ENCODE assay signal across 1 cellular context in the genomic region with DNA sequence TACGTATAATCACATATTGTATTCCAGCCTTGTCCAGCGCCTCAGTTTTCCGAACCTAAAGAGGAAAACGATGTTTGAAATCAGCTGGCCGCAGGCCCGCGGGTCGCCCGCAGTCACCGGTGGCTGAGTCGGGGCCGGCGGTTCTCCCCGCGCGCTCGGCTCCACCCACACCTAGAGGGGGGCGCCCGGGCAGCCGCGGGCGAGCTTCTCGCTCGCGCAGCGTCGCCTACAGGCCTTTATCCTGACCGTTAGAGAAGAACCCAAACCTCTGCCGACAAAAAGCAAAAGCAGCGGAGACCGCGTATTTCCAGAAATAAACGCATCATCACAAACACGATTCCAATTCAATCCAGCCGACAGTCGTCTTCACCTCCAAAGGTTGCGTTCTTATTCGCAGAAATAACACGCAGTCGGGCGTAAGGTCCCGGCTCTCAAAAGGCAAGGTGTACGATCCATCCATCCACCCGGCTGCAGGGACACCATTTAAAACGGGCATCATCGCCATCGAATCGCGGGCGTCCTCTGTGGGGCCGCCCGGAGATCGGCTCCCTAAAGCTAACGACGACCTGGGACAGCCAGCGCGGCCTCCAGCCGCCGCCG.
TF ChIP-seq lines count a peak whose summit lies in the region.

No MANE protein-coding gene starts in this region.

TF ChIP-seq in WTC11, 78 proteins besides CTCF, POLR2A, EP300 and RAD21 (continued from another document):
- TF ChIP-seq, protein P1, sequence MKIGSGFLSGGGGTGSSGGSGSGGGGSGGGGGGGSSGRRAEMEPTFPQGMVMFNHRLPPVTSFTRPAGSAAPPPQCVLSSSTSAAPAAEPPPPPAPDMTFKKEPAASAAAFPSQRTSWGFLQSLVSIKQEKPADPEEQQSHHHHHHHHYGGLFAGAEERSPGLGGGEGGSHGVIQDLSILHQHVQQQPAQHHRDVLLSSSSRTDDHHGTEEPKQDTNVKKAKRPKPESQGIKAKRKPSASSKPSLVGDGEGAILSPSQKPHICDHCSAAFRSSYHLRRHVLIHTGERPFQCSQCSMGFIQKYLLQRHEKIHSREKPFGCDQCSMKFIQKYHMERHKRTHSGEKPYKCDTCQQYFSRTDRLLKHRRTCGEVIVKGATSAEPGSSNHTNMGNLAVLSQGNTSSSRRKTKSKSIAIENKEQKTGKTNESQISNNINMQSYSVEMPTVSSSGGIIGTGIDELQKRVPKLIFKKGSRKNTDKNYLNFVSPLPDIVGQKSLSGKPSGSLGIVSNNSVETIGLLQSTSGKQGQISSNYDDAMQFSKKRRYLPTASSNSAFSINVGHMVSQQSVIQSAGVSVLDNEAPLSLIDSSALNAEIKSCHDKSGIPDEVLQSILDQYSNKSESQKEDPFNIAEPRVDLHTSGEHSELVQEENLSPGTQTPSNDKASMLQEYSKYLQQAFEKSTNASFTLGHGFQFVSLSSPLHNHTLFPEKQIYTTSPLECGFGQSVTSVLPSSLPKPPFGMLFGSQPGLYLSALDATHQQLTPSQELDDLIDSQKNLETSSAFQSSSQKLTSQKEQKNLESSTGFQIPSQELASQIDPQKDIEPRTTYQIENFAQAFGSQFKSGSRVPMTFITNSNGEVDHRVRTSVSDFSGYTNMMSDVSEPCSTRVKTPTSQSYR (CRISPR knock-in tag; IDR thresholded peaks at IDR 0.05), result no peak
- TF ChIP-seq, protein P2, sequence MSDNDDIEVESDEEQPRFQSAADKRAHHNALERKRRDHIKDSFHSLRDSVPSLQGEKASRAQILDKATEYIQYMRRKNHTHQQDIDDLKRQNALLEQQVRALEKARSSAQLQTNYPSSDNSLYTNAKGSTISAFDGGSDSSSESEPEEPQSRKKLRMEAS (CRISPR knock-in tag; IDR thresholded peaks at IDR 0.05), result peak; percentile 43
- TF ChIP-seq SOX15 (CRISPR knock-in tag; IDR thresholded peaks at IDR 0.05) (no peak), NR2C2 (CRISPR knock-in tag; IDR thresholded peaks at IDR 0.05) (no peak), NFYB (CRISPR knock-in tag; conservative IDR thresholded peaks at IDR 0.05; ENCODE audit: low read depth) (no peak), ELF4 (CRISPR knock-in tag; IDR thresholded peaks at IDR 0.05; ENCODE audit: low read depth) (no peak), KAT7 (CRISPR knock-in tag; IDR thresholded peaks at IDR 0.05; ENCODE audit: borderline replicate concordance) (peak; percentile 74), GTF2I (CRISPR knock-in tag; conservative IDR thresholded peaks at IDR 0.05) (no peak), ZNF219 (CRISPR knock-in tag; IDR thresholded peaks at IDR 0.05; ENCODE audit: borderline replicate concordance) (no peak), SP1 (CRISPR knock-in tag; conservative IDR thresholded peaks at IDR 0.05) (0 out of 2 replicates have a peak, but pooled peaks have one; percentile 25), HMGA2 (CRISPR knock-in tag; IDR thresholded peaks at IDR 0.05) (0 out of 2 replicates have a peak, but pooled peaks have one; percentile 6), IRF2 (CRISPR knock-in tag; IDR thresholded peaks at IDR 0.05; ENCODE audit: borderline replicate concordance, low read depth) (no peak)
- TF ChIP-seq, protein P3, sequence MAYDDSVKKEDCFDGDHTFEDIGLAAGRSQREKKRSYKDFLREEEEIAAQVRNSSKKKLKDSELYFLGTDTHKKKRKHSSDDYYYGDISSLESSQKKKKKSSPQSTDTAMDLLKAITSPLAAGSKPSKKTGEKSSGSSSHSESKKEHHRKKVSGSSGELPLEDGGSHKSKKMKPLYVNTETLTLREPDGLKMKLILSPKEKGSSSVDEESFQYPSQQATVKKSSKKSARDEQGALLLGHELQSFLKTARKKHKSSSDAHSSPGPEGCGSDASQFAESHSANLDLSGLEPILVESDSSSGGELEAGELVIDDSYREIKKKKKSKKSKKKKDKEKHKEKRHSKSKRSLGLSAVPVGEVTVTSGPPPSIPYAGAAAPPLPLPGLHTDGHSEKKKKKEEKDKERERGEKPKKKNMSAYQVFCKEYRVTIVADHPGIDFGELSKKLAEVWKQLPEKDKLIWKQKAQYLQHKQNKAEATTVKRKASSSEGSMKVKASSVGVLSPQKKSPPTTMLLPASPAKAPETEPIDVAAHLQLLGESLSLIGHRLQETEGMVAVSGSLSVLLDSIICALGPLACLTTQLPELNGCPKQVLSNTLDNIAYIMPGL (CRISPR knock-in tag; IDR thresholded peaks at IDR 0.05), result no peak
- TF ChIP-seq, protein P4, sequence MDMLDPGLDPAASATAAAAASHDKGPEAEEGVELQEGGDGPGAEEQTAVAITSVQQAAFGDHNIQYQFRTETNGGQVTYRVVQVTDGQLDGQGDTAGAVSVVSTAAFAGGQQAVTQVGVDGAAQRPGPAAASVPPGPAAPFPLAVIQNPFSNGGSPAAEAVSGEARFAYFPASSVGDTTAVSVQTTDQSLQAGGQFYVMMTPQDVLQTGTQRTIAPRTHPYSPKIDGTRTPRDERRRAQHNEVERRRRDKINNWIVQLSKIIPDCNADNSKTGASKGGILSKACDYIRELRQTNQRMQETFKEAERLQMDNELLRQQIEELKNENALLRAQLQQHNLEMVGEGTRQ (CRISPR knock-in tag; IDR thresholded peaks at IDR 0.05), result no peak
- TF ChIP-seq, protein P5, sequence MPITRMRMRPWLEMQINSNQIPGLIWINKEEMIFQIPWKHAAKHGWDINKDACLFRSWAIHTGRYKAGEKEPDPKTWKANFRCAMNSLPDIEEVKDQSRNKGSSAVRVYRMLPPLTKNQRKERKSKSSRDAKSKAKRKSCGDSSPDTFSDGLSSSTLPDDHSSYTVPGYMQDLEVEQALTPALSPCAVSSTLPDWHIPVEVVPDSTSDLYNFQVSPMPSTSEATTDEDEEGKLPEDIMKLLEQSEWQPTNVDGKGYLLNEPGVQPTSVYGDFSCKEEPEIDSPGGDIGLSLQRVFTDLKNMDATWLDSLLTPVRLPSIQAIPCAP (CRISPR knock-in tag; IDR thresholded peaks at IDR 0.05), result no peak
- TF ChIP-seq, protein P6, sequence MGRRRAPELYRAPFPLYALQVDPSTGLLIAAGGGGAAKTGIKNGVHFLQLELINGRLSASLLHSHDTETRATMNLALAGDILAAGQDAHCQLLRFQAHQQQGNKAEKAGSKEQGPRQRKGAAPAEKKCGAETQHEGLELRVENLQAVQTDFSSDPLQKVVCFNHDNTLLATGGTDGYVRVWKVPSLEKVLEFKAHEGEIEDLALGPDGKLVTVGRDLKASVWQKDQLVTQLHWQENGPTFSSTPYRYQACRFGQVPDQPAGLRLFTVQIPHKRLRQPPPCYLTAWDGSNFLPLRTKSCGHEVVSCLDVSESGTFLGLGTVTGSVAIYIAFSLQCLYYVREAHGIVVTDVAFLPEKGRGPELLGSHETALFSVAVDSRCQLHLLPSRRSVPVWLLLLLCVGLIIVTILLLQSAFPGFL (CRISPR knock-in tag; IDR thresholded peaks at IDR 0.05; ENCODE audit: borderline replicate concordance), result no peak
